13 cellular contexts compared by ENCODE assay signal in genomic region chr1:23600283-23600682, GRCh38. TPM values are rescaled to one million over a fixed set of nuclear protein-coding genes. Genes with fewer than 3 reads are reported as not detected.
DNase-seq lines count a peak whose midpoint lies in the region; ATAC-seq and TF ChIP-seq lines count a peak whose summit lies in the region.
"Had no signal": no experiment of that assay in that cellular context is flagged by ENCODE, and none has a peak within 500 bp of the region (broad histone marks: within the 10 kb centered on the region; RNA-seq: fewer than 3 reads in every experiment).

No MANE protein-coding gene starts in this region.

- WGBS in psoas muscle, 3 donors, result 73 to 78% (median 75%) methylated on average over 6 of the region's 6 CpGs

- peak overlapping the region; percentile 75 for H3K27ac Mint-ChIP-seq in activated CD8-positive, alpha-beta T cell treated with anti-CD3 and anti-CD28 coated beads for 36 hours
- H3K27ac Mint-ChIP-seq in neural crest cell (ENCODE audit: unreplicated experiment), result no peak overlapping the region

- H3K4me3 Mint-ChIP-seq in activated CD8-positive, alpha-beta T cell treated with anti-CD3 and anti-CD28 coated beads for 36 hours, result peak overlapping the region; percentile 57
- H3K4me3 Mint-ChIP-seq in neural crest cell, result peak overlapping the region; percentile 5

- no peaks in the 10 kb centered on the region for H3K36me3 ChIP-seq in DND-41 (ENCODE audit: insufficient read depth, low read length)
- no peaks in the 10 kb centered on the region for H3K36me3 ChIP-seq in psoas muscle (ENCODE audit: insufficient read depth in 1 of 2, low read depth in 1 of 2)
- H3K36me3 ChIP-seq: tibial nerve had no signal

- H3K27me3 ChIP-seq in DND-41 (ENCODE audit: insufficient read depth, low read length, poor library complexity) (no peaks in the 10 kb centered on the region), psoas muscle (ENCODE audit: insufficient read depth in 3 of 3, low read length in 2 of 3) (no peaks in the 10 kb centered on the region)
- H3K27me3 ChIP-seq: tibial nerve had no signal

- H3K9ac ChIP-seq in DND-41 (ENCODE audit: low read depth, low read length), result no peak overlapping the region

- ATAC-seq in DND-41 (ENCODE audit: insufficient read depth, low read depth), result no peak
- peak; percentile 55 for ATAC-seq in GM18907 (IDR thresholded peaks at IDR 0.05; ENCODE audit: unreplicated experiment)
- ATAC-seq in activated CD8-positive, alpha-beta T cell treated with anti-CD3 and anti-CD28 coated beads for 36 hours, result peak; percentile 57
- ATAC-seq in HG03439 (IDR thresholded peaks at IDR 0.05; ENCODE audit: unreplicated experiment), result no peak
- no peak for ATAC-seq in psoas muscle

- DNase-seq in DND-41 (no peak), neural crest cell (ENCODE audit: low read depth, low spot score) (no peak), NCI-H226 (no peak), NCI-H774 (lab: John Stamatoyannopoulos, UW) (no peak), psoas muscle (no peak)
- peak; percentile 56 for DNase-seq in activated CD8-positive, alpha-beta T cell treated with anti-CD3 and anti-CD28 coated beads for 36 hours
- DNase-seq: Calu3, NCI-H2107, OCI-M1 had no signal

- H3K27ac ChIP-seq in DND-41 (ENCODE audit: low read length), result peak overlapping the region; percentile 69
- H3K27ac ChIP-seq in psoas muscle, result no peak overlapping the region
- H3K27ac ChIP-seq: coronary artery, tibial nerve had no signal

- intact Hi-C loops in activated CD8-positive, alpha-beta T cell treated with anti-CD3 and anti-CD28 coated beads for 36 hours (cut with micrococcal nuclease), result loop anchor here (2.0 kb wide), 1 partner anchor 15 kb away; no protein-coding TSS in a partner anchor
- intact Hi-C loops in psoas muscle (cut with DNase I), result no loop called here

- H3K4me1 ChIP-seq in DND-41 (ENCODE audit: insufficient read depth, low read length) (peaks cover 60% of the 10 kb centered on the region), psoas muscle (no peaks in the 10 kb centered on the region)

- peaks cover 80% of the 10 kb centered on the region for H3K4me1 Mint-ChIP-seq in activated CD8-positive, alpha-beta T cell treated with anti-CD3 and anti-CD28 coated beads for 36 hours (ENCODE audit: low read depth)
- peaks cover 70% of the 10 kb centered on the region for H3K4me1 Mint-ChIP-seq in neural crest cell

- no peak overlapping the region for H3K4me3 ChIP-seq in DND-41 (ENCODE audit: low read depth in 1 of 2, low read length in 2 of 2)
- no peak overlapping the region for H3K4me3 ChIP-seq in psoas muscle
- H3K4me3 ChIP-seq: coronary artery, tibial nerve had no signal

- POLR2A ChIA-PET in activated CD8-positive, alpha-beta T cell treated with anti-CD3 and anti-CD28 coated beads for 36 hours (lab: Charles Lee), result interaction anchor here (0.6 to 6.8 kb wide), 9 partner anchors 9 to 95 kb away, joined by 3 to 44 read pairs (median 6); partner anchors contain the start of gene ID3

- H3K4me2 ChIP-seq in DND-41 (ENCODE audit: insufficient read depth, low read length), result peak overlapping the region; percentile 8; the same call in 1 of the 2 replicates

- no peaks in the 10 kb centered on the region for H3K79me2 ChIP-seq in DND-41 (ENCODE audit: insufficient read depth, low read length)

- H2AFZ ChIP-seq in DND-41 (ENCODE audit: low read depth, low read length), result no peak overlapping the region

- CTCF ChIA-PET in activated CD8-positive, alpha-beta T cell treated with anti-CD3 and anti-CD28 coated beads for 36 hours (lab: Charles Lee), result interaction anchor here (0.9 to 17.5 kb wide), 9 partner anchors 9 to 57 kb away, joined by 3 to 166 read pairs (median 4); no protein-coding TSS in a partner anchor

- no peaks in the 10 kb centered on the region for H3K27me3 Mint-ChIP-seq in activated CD8-positive, alpha-beta T cell treated with anti-CD3 and anti-CD28 coated beads for 36 hours
- H3K27me3 Mint-ChIP-seq in neural crest cell (ENCODE audit: low read depth), result no peaks in the 10 kb centered on the region

- TF ChIP-seq CTCF in DND-41 (IDR thresholded peaks at IDR 0.05; ENCODE audit: borderline replicate concordance, extremely low read depth, low read length, poor library complexity, severe bottlenecking), result no peak
- no peak for TF ChIP-seq CTCF in activated CD8-positive, alpha-beta T cell treated with anti-CD3 and anti-CD28 coated beads for 36 hours (IDR thresholded peaks at IDR 0.05)
- TF ChIP-seq CTCF in neural crest cell (conservative IDR thresholded peaks at IDR 0.05), result no peak
- no peak for TF ChIP-seq CTCF in psoas muscle (IDR thresholded peaks at IDR 0.05)

- H4K20me1 ChIP-seq in DND-41 (ENCODE audit: insufficient read depth, low read length), result no peaks in the 10 kb centered on the region

- no peaks in the 10 kb centered on the region for H3K9me3 Mint-ChIP-seq in activated CD8-positive, alpha-beta T cell treated with anti-CD3 and anti-CD28 coated beads for 36 hours
- no peaks in the 10 kb centered on the region for H3K9me3 Mint-ChIP-seq in neural crest cell

- H3K9me3 ChIP-seq in DND-41 (ENCODE audit: insufficient read depth, low read length, severe bottlenecking), result no peaks in the 10 kb centered on the region
- H3K9me3 ChIP-seq in psoas muscle, result no peaks in the 10 kb centered on the region
- H3K9me3 ChIP-seq: tibial nerve had no signal

- no peaks in the 10 kb centered on the region for H3K36me3 Mint-ChIP-seq in activated CD8-positive, alpha-beta T cell treated with anti-CD3 and anti-CD28 coated beads for 36 hours (ENCODE audit: low read depth)
- H3K36me3 Mint-ChIP-seq in neural crest cell (ENCODE audit: low read depth), result no peaks in the 10 kb centered on the region

RNA-seq across cellular contexts. Expression of gene ID3, which starts 41.0 kb away (rescaled TPM):
- 10 to 100 TPM; 70.4 to 74.3 TPM for total RNA-seq in activated CD8-positive, alpha-beta T cell treated with anti-CD3 and anti-CD28 coated beads for 36 hours
- total RNA-seq in neural crest cell, result 36.2 and 40.9 TPM in 2 replicates
- total RNA-seq in psoas muscle, result 10 to 100 TPM; 17.8 to 97.3 (median 81.2) TPM
- polyA plus RNA-seq in psoas muscle, result 100 to 1,000 TPM in 1 of 3 donors, 10 to 100 TPM in 2; 26.8 to 126 (median 33.7) TPM

Comparison
In these comparisons a context has a peak if more than half of its experiments do, and no peak if none do; other contexts are left out.
1. ATAC-seq: peak in GM18907 (single experiment) and activated CD8-positive, alpha-beta T cell treated with anti-CD3 and anti-CD28 coated beads for 36 hours (single experiment); none in DND-41 (single experiment), HG03439 (single experiment) and psoas muscle (0 of 4).